In the genomic region with DNA sequence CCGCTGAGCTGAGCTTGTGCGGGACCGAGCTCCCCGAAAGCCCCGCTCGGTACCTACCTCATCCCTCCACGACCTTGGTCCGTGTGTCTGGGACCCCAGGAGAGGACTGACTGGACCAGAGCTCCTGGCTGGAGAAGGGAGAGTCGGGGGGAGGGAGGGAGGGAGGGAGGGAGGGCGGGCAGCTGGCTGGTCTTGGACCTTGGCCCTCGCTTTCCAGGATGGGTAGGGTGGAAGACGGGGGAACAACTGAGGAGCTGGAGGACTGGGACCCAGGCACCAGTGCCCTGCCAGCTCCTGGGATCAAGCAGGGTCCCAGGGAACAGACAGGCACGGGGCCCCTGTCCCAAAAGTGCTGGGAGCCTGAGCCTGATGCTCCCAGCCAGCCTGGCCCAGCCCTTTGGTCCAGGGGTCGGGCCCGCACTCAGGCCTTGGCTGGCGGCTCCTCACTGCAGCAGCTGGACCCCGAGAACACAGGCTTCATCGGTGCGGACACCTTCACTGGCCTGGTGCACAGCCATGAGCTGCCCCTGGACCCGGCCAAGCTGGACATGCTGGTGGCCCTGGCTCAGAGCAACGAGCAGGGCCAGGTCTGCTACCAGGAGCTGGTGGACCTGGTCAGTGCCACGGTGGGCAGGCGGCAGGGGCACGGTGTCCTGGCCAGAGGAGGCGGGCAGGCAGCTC, we compare ENCODE assay signal across 1 cellular context.
TF ChIP-seq lines count a peak whose summit lies in the region.

No MANE protein-coding gene starts in this region.

TF ChIP-seq in HepG2, 621 proteins besides CTCF, POLR2A, EP300 and RAD21 (continued from another document and continues in another):
- TF ChIP-seq, protein P1, sequence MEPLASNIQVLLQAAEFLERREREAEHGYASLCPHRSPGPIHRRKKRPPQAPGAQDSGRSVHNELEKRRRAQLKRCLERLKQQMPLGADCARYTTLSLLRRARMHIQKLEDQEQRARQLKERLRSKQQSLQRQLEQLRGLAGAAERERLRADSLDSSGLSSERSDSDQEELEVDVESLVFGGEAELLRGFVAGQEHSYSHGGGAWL (CRISPR knock-in tag; IDR thresholded peaks at IDR 0.05) = no peak
- TF ChIP-seq, protein P2, sequence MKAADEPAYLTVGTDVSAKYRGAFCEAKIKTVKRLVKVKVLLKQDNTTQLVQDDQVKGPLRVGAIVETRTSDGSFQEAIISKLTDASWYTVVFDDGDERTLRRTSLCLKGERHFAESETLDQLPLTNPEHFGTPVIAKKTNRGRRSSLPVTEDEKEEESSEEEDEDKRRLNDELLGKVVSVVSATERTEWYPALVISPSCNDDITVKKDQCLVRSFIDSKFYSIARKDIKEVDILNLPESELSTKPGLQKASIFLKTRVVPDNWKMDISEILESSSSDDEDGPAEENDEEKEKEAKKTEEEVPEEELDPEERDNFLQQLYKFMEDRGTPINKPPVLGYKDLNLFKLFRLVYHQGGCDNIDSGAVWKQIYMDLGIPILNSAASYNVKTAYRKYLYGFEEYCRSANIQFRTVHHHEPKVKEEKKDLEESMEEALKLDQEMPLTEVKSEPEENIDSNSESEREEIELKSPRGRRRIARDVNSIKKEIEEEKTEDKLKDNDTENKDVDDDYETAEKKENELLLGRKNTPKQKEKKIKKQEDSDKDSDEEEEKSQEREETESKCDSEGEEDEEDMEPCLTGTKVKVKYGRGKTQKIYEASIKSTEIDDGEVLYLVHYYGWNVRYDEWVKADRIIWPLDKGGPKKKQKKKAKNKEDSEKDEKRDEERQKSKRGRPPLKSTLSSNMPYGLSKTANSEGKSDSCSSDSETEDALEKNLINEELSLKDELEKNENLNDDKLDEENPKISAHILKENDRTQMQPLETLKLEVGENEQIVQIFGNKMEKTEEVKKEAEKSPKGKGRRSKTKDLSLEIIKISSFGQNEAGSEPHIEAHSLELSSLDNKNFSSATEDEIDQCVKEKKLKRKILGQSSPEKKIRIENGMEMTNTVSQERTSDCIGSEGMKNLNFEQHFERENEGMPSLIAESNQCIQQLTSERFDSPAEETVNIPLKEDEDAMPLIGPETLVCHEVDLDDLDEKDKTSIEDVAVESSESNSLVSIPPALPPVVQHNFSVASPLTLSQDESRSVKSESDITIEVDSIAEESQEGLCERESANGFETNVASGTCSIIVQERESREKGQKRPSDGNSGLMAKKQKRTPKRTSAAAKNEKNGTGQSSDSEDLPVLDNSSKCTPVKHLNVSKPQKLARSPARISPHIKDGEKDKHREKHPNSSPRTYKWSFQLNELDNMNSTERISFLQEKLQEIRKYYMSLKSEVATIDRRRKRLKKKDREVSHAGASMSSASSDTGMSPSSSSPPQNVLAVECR (CRISPR knock-in tag; IDR thresholded peaks at IDR 0.05; ENCODE audit: borderline replicate concordance) = no peak; the same call in 1 of the 2 replicates
- no peak for TF ChIP-seq ZNF589 (CRISPR knock-in tag; conservative IDR thresholded peaks at IDR 0.05)
- TF ChIP-seq SMARCE1 (IDR thresholded peaks at IDR 0.05; ENCODE audit: borderline replicate concordance) = no peak
- no peak for TF ChIP-seq SSRP1 (CRISPR knock-in tag; IDR thresholded peaks at IDR 0.05)
- TF ChIP-seq, protein P3, sequence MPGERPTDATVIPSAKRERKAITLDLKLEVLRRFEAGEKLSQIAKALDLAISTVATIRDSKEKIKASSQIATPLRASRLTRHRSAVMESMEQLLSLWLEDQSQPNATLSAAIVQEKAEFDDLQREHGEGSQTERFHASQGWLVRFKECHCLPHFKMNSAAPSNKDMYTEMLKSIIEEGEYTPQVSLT (CRISPR knock-in tag; IDR thresholded peaks at IDR 0.05; ENCODE audit: borderline replicate concordance, low read depth) = no peak
- TF ChIP-seq, protein P4, sequence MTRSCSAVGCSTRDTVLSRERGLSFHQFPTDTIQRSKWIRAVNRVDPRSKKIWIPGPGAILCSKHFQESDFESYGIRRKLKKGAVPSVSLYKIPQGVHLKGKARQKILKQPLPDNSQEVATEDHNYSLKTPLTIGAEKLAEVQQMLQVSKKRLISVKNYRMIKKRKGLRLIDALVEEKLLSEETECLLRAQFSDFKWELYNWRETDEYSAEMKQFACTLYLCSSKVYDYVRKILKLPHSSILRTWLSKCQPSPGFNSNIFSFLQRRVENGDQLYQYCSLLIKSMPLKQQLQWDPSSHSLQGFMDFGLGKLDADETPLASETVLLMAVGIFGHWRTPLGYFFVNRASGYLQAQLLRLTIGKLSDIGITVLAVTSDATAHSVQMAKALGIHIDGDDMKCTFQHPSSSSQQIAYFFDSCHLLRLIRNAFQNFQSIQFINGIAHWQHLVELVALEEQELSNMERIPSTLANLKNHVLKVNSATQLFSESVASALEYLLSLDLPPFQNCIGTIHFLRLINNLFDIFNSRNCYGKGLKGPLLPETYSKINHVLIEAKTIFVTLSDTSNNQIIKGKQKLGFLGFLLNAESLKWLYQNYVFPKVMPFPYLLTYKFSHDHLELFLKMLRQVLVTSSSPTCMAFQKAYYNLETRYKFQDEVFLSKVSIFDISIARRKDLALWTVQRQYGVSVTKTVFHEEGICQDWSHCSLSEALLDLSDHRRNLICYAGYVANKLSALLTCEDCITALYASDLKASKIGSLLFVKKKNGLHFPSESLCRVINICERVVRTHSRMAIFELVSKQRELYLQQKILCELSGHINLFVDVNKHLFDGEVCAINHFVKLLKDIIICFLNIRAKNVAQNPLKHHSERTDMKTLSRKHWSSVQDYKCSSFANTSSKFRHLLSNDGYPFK (CRISPR knock-in tag; IDR thresholded peaks at IDR 0.05; ENCODE audit: borderline replicate concordance) = no peak
- TF ChIP-seq RBM39 (IDR thresholded peaks at IDR 0.05; ENCODE audit: low read depth, low read length, poor library complexity, severe bottlenecking) = no peak
- TF ChIP-seq MTA3 (CRISPR knock-in tag; IDR thresholded peaks at IDR 0.05) = no peak
- no peak for TF ChIP-seq NPAS2 (CRISPR knock-in tag; IDR thresholded peaks at IDR 0.05; ENCODE audit: borderline replicate concordance)
- TF ChIP-seq ZNF124 (CRISPR knock-in tag; IDR thresholded peaks at IDR 0.05) = no peak
- TF ChIP-seq, protein P5, sequence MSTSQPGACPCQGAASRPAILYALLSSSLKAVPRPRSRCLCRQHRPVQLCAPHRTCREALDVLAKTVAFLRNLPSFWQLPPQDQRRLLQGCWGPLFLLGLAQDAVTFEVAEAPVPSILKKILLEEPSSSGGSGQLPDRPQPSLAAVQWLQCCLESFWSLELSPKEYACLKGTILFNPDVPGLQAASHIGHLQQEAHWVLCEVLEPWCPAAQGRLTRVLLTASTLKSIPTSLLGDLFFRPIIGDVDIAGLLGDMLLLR (CRISPR knock-in tag; IDR thresholded peaks at IDR 0.05) = 0 out of 2 replicates have a peak, but pooled peaks have one; percentile 15
- TF ChIP-seq, protein P6, sequence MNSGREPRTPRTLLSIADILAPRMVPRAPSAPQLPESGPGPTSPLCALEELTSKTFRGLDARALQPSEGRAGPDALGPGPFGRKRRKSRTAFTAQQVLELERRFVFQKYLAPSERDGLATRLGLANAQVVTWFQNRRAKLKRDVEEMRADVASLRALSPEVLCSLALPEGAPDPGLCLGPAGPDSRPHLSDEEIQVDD (CRISPR knock-in tag; IDR thresholded peaks at IDR 0.05; ENCODE audit: borderline replicate concordance) = no peak
- no peak for TF ChIP-seq NFYB (CRISPR knock-in tag; IDR thresholded peaks at IDR 0.05)
- TF ChIP-seq, protein P7, sequence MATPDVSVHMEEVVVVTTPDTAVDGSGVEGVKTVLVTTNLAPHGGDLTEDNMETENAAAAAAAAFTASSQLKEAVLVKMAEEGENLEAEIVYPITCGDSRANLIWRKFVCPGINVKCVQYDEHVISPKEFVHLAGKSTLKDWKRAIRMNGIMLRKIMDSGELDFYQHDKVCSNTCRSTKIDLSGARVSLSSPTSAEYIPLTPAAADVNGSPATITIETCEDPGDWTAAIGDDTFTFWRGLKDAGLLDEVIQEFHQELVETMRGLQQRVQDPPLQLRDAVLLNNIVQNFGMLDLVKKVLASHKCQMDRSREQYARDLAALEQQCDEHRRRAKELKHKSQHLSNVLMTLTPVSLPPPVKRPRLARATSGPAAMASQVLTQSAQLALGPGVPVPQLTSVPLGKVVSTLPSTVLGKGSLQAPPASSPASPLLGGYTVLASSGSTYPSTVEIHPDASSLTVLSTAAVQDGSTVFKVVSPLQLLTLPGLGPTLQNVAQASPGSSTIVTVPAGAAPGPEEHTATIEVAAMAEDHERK (CRISPR knock-in tag; IDR thresholded peaks at IDR 0.05; ENCODE audit: low read depth) = no peak
- no peak for TF ChIP-seq ZNF17 (CRISPR knock-in tag; IDR thresholded peaks at IDR 0.05)
- TF ChIP-seq MTA1 (CRISPR knock-in tag; IDR thresholded peaks at IDR 0.05; ENCODE audit: borderline replicate concordance) = no peak
- peak; percentile 65; the same call in 1 of the 2 replicates for TF ChIP-seq PCBP1 (IDR thresholded peaks at IDR 0.05; ENCODE audit: borderline replicate concordance, low read depth, low read length)
- peak; percentile 65; the same call in 1 of the 2 replicates for TF ChIP-seq KDM5B (CRISPR knock-in tag; IDR thresholded peaks at IDR 0.05; ENCODE audit: borderline replicate concordance)
- no peak for TF ChIP-seq ZNF230 (CRISPR knock-in tag; IDR thresholded peaks at IDR 0.05)
- TF ChIP-seq KLF6 (CRISPR knock-in tag; IDR thresholded peaks at IDR 0.05) = no peak
- TF ChIP-seq ZFP36L1 (CRISPR knock-in tag; IDR thresholded peaks at IDR 0.05) = no peak
- no peak for TF ChIP-seq ZNF792 (CRISPR knock-in tag; IDR thresholded peaks at IDR 0.05)
- TF ChIP-seq ZNF260 (CRISPR knock-in tag; IDR thresholded peaks at IDR 0.05; ENCODE audit: borderline replicate concordance, low read depth) = no peak
- TF ChIP-seq RORA (CRISPR knock-in tag; IDR thresholded peaks at IDR 0.05) = no peak
- TF ChIP-seq NKX3-1 (CRISPR knock-in tag; IDR thresholded peaks at IDR 0.05) = no peak
- TF ChIP-seq, protein P8, sequence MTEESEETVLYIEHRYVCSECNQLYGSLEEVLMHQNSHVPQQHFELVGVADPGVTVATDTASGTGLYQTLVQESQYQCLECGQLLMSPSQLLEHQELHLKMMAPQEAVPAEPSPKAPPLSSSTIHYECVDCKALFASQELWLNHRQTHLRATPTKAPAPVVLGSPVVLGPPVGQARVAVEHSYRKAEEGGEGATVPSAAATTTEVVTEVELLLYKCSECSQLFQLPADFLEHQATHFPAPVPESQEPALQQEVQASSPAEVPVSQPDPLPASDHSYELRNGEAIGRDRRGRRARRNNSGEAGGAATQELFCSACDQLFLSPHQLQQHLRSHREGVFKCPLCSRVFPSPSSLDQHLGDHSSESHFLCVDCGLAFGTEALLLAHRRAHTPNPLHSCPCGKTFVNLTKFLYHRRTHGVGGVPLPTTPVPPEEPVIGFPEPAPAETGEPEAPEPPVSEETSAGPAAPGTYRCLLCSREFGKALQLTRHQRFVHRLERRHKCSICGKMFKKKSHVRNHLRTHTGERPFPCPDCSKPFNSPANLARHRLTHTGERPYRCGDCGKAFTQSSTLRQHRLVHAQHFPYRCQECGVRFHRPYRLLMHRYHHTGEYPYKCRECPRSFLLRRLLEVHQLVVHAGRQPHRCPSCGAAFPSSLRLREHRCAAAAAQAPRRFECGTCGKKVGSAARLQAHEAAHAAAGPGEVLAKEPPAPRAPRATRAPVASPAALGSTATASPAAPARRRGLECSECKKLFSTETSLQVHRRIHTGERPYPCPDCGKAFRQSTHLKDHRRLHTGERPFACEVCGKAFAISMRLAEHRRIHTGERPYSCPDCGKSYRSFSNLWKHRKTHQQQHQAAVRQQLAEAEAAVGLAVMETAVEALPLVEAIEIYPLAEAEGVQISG (CRISPR knock-in tag; IDR thresholded peaks at IDR 0.05) = 0 out of 2 replicates have a peak, but pooled peaks have one; percentile 10
- TF ChIP-seq SALL1 (CRISPR knock-in tag; IDR thresholded peaks at IDR 0.05) = no peak
- TF ChIP-seq DNMT3B (CRISPR knock-in tag; conservative IDR thresholded peaks at IDR 0.05) = no peak
- TF ChIP-seq, protein P9, sequence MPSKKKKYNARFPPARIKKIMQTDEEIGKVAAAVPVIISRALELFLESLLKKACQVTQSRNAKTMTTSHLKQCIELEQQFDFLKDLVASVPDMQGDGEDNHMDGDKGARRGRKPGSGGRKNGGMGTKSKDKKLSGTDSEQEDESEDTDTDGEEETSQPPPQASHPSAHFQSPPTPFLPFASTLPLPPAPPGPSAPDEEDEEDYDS (CRISPR knock-in tag; IDR thresholded peaks at IDR 0.05) = no peak
- TF ChIP-seq MYNN (CRISPR knock-in tag; IDR thresholded peaks at IDR 0.05; ENCODE audit: low read depth) = no peak
- TF ChIP-seq ZNF431 (CRISPR knock-in tag; IDR thresholded peaks at IDR 0.05; ENCODE audit: borderline replicate concordance, low read depth) = no peak
- peak; percentile 17; the same call in 1 of the 2 replicates for TF ChIP-seq RBFOX2 (IDR thresholded peaks at IDR 0.05; ENCODE audit: low read depth, low read length)
- TF ChIP-seq RXRB (CRISPR knock-in tag; IDR thresholded peaks at IDR 0.05; ENCODE audit: borderline replicate concordance) = no peak
- TF ChIP-seq CBX5 (CRISPR knock-in tag; IDR thresholded peaks at IDR 0.05; ENCODE audit: borderline replicate concordance) = no peak
- TF ChIP-seq, protein P10, sequence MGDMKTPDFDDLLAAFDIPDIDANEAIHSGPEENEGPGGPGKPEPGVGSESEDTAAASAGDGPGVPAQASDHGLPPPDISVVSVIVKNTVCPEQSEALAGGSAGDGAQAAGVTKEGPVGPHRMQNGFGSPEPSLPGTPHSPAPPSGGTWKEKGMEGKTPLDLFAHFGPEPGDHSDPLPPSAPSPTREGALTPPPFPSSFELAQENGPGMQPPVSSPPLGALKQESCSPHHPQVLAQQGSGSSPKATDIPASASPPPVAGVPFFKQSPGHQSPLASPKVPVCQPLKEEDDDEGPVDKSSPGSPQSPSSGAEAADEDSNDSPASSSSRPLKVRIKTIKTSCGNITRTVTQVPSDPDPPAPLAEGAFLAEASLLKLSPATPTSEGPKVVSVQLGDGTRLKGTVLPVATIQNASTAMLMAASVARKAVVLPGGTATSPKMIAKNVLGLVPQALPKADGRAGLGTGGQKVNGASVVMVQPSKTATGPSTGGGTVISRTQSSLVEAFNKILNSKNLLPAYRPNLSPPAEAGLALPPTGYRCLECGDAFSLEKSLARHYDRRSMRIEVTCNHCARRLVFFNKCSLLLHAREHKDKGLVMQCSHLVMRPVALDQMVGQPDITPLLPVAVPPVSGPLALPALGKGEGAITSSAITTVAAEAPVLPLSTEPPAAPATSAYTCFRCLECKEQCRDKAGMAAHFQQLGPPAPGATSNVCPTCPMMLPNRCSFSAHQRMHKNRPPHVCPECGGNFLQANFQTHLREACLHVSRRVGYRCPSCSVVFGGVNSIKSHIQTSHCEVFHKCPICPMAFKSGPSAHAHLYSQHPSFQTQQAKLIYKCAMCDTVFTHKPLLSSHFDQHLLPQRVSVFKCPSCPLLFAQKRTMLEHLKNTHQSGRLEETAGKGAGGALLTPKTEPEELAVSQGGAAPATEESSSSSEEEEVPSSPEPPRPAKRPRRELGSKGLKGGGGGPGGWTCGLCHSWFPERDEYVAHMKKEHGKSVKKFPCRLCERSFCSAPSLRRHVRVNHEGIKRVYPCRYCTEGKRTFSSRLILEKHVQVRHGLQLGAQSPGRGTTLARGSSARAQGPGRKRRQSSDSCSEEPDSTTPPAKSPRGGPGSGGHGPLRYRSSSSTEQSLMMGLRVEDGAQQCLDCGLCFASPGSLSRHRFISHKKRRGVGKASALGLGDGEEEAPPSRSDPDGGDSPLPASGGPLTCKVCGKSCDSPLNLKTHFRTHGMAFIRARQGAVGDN (CRISPR knock-in tag; IDR thresholded peaks at IDR 0.05) = peak; percentile 46; the same call in 1 of the 2 replicates
- TF ChIP-seq, protein P11, sequence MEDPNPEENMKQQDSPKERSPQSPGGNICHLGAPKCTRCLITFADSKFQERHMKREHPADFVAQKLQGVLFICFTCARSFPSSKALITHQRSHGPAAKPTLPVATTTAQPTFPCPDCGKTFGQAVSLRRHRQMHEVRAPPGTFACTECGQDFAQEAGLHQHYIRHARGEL (CRISPR knock-in tag; IDR thresholded peaks at IDR 0.05) = no peak
- TF ChIP-seq NR2C2 (CRISPR knock-in tag; IDR thresholded peaks at IDR 0.05; ENCODE audit: borderline replicate concordance) = no peak
- no peak for TF ChIP-seq MED13 (CRISPR knock-in tag; IDR thresholded peaks at IDR 0.05)
- no peak for TF ChIP-seq THAP11 (CRISPR knock-in tag; IDR thresholded peaks at IDR 0.05)
- TF ChIP-seq HMG20A (CRISPR knock-in tag; IDR thresholded peaks at IDR 0.05; ENCODE audit: borderline replicate concordance) = no peak
